In genomic region chr6:100078509-100078908, GRCh38 we compare ENCODE assay signal across 9 cellular contexts.
A peak's percentile ranks its signal among the peaks of the same experiment; 100 is the strongest.
DNase-seq lines count a peak whose midpoint lies in the region; ATAC-seq, FAIRE-seq and TF ChIP-seq lines count a peak whose summit lies in the region.
"Had no signal": no experiment of that assay in that cellular context is flagged by ENCODE, and none has a peak within 500 bp of the region (broad histone marks: within the 10 kb centered on the region; RNA-seq: fewer than 3 reads in every experiment).

No MANE protein-coding gene starts in this region.

- H2AFZ ChIP-seq in OCI-LY3 (ENCODE audit: low read depth, low read length) = peak overlapping the region; percentile 73

- FAIRE-seq in HTR-8/SVneo (lab: Jason Lieb, UNC) = no peak

- H3K4me2 ChIP-seq in OCI-LY3 (ENCODE audit: low read length) = peak overlapping the region; percentile 68

- TF ChIP-seq CTCF in OCI-LY3 (IDR thresholded peaks at IDR 0.05; ENCODE audit: low read depth, low read length) = peak; percentile 61

- in situ Hi-C loops in ACHN (cut with HindIII; ENCODE audit: low pct_ligation_motif_present, low pct_unique_long_range_greater_than_20kb, low sequenced_read_pairs) = no loop called here

- no peaks in the 10 kb centered on the region for H3K36me3 Mint-ChIP-seq in activated T-helper 2 cell treated with anti-CD3 and anti-CD28 coated beads, Interferon-gamma antibody, Interleukin-2, Interleukin-4, amounts not matched to agents 10 μg/mL and 5 μg/mL and 100 μg/mL, durations not matched to agents 14 hours and 24 hours and 36 hours (ENCODE audit: low read depth)

- no peaks in the 10 kb centered on the region for H3K4me1 ChIP-seq in OCI-LY3 (ENCODE audit: low read length)
- H3K4me1 ChIP-seq in aorta (ENCODE audit: control insufficient read depth in 1 of 2, insufficient read depth in 2 of 2, low read length in 2 of 2) = no peaks in the 10 kb centered on the region

- 35 to 37% methylated on average over 5 of the region's 5 CpGs for WGBS in aorta, 2 donors

- H3K27me3 Mint-ChIP-seq in activated T-helper 2 cell treated with anti-CD3 and anti-CD28 coated beads, Interferon-gamma antibody, Interleukin-2, Interleukin-4, amounts not matched to agents 10 μg/mL and 5 μg/mL and 100 μg/mL, durations not matched to agents 14 hours and 24 hours and 36 hours (ENCODE audit: low read depth) = peaks cover 13% of the 10 kb centered on the region

- no peak overlapping the region for H3K9ac ChIP-seq in OCI-LY3 (ENCODE audit: low read length)

- H3K9me3 Mint-ChIP-seq in activated T-helper 2 cell treated with anti-CD3 and anti-CD28 coated beads, Interferon-gamma antibody, Interleukin-2, Interleukin-4, amounts not matched to agents 10 μg/mL and 5 μg/mL and 100 μg/mL, durations not matched to agents 14 hours and 24 hours and 36 hours = no peaks in the 10 kb centered on the region

- DNase-seq in ACHN (peak; percentile 61), foreskin melanocyte (peak; percentile 3), HTR-8/SVneo (ENCODE audit: insufficient read length, low spot score) (no peak), aorta (no peak)
- no peak for DNase-seq in activated T-helper 2 cell treated with anti-CD3 and anti-CD28 coated beads, Interferon-gamma antibody, Interleukin-2, Interleukin-4, amounts not matched to agents 10 μg/mL and 5 μg/mL and 100 μg/mL, durations not matched to agents 14 hours and 24 hours and 36 hours (ENCODE audit: low spot score)
- DNase-seq: NK-92 treated with Interleukin-12 subunit alpha and Interleukin-12 subunit beta, amount 100 ng/mL, for 24 hours had no signal

- H3K4me3 ChIP-seq in OCI-LY3 (ENCODE audit: low read length) (peak overlapping the region; percentile 58), aorta (ENCODE audit: low read length in 2 of 2) (no peak overlapping the region)

- H3K27me3 ChIP-seq in OCI-LY3 (ENCODE audit: low read depth, low read length) (no peaks in the 10 kb centered on the region), aorta (ENCODE audit: control insufficient read depth in 1 of 2, insufficient read depth in 2 of 2, low read length in 1 of 2) (peaks cover 0 to 1% of the 10 kb centered on the region in 2 donors)

- H3K36me3 ChIP-seq in OCI-LY3 (replicated peaks; ENCODE audit: low read depth, low read length) (no peaks in the 10 kb centered on the region), aorta (ENCODE audit: control insufficient read depth in 1 of 2, insufficient read depth in 2 of 2, low read length in 1 of 2) (no peaks in the 10 kb centered on the region)

- H3K9me3 ChIP-seq in OCI-LY3 (ENCODE audit: insufficient read depth, low read length) = no peaks in the 10 kb centered on the region
- H3K9me3 ChIP-seq in aorta (ENCODE audit: control insufficient read depth, low read length) = no peaks in the 10 kb centered on the region

- peak; percentile 64 for ATAC-seq in GM18907 (IDR thresholded peaks at IDR 0.05; ENCODE audit: unreplicated experiment)
- ATAC-seq in HG03097 (IDR thresholded peaks at IDR 0.05; ENCODE audit: low FRiP score, unreplicated experiment) = no peak
- no peak for ATAC-seq in aorta (ENCODE audit: low FRiP score)

- intact Hi-C loops in aorta (cut with DNase I) = no loop called here
- intact Hi-C loops in activated T-helper 2 cell treated with anti-CD3 and anti-CD28 coated beads, Interferon-gamma antibody, Interleukin-2, Interleukin-4, amounts not matched to agents 10 μg/mL and 5 μg/mL and 100 μg/mL, durations not matched to agents 14 hours and 24 hours and 36 hours (cut with micrococcal nuclease) = no loop called here

- no peak overlapping the region for H3K4me3 Mint-ChIP-seq in activated T-helper 2 cell treated with anti-CD3 and anti-CD28 coated beads, Interferon-gamma antibody, Interleukin-2, Interleukin-4, amounts not matched to agents 10 μg/mL and 5 μg/mL and 100 μg/mL, durations not matched to agents 14 hours and 24 hours and 36 hours (ENCODE audit: low read depth)

- H3K27ac Mint-ChIP-seq in activated T-helper 2 cell treated with anti-CD3 and anti-CD28 coated beads, Interferon-gamma antibody, Interleukin-2, Interleukin-4, amounts not matched to agents 10 μg/mL and 5 μg/mL and 100 μg/mL, durations not matched to agents 14 hours and 24 hours and 36 hours = no peak overlapping the region

- no peak overlapping the region for H3K27ac ChIP-seq in OCI-LY3 (ENCODE audit: low read length)
- H3K27ac ChIP-seq in aorta (ENCODE audit: low read depth in 1 of 2, low read length in 2 of 2) = no peak overlapping the region

- no peaks in the 10 kb centered on the region for H4K20me1 ChIP-seq in OCI-LY3 (ENCODE audit: insufficient read depth, low read length)

- H3K4me1 Mint-ChIP-seq in activated T-helper 2 cell treated with anti-CD3 and anti-CD28 coated beads, Interferon-gamma antibody, Interleukin-2, Interleukin-4, amounts not matched to agents 10 μg/mL and 5 μg/mL and 100 μg/mL, durations not matched to agents 14 hours and 24 hours and 36 hours (ENCODE audit: low read depth) = no peaks in the 10 kb centered on the region

- H3K79me2 ChIP-seq in OCI-LY3 (ENCODE audit: low read length) = no peaks in the 10 kb centered on the region

Comparison
In these comparisons a context has a peak if more than half of its experiments do, and no peak if none do; other contexts are left out.
1. DNase-seq: peak in ACHN (single experiment) and foreskin melanocyte (single experiment); none in HTR-8/SVneo (single experiment), aorta (0 of 2) and activated T-helper 2 cell treated with anti-CD3 and anti-CD28 coated beads, Interferon-gamma antibody, Interleukin-2, Interleukin-4, amounts not matched to agents 10 μg/mL and 5 μg/mL and 100 μg/mL, durations not matched to agents 14 hours and 24 hours and 36 hours (single experiment).